8 cellular contexts compared by ENCODE assay signal in the genomic region with DNA sequence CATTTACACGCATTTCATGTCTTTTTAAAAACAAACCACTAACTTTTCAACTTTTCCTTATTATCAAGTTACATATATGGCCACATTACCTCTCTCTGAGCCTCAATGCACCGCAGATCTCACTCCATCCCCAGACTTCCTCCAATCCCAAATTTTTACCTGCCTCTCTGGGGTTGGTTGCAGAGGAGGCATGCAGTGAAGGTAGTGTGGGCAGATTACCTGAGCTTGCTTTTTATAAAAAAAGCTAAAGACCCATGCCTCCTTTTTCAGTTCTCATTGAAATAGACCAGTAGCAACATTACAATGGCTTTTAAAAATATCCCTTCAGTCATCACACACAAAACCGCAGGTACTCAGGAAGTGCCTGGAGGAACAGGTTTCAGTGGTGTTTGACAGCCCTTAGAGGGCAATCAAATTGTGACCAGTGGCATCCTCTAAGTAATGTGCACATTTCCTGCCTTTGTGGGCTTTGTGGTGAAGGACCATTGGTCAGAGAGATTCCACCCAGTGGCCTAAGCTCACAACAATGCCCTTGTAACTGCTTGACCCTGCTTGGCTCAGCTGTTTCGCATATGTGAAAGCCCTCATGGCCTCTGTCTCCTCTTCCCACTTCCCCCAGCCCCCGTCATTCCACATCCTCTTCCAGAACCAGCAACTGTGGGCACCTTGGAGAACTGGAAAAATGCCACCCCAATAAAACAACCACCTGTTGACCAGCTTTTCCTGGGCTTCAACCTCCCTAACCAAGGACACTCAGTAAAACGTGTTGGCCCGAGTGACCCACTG. TPM values are rescaled to one million over a fixed set of nuclear protein-coding genes. Genes with fewer than 3 reads are reported as not detected.
DNase-seq lines count a peak whose midpoint lies in the region; ATAC-seq and TF ChIP-seq lines count a peak whose summit lies in the region.

No MANE protein-coding gene starts in this region.

- H3K4me3 ChIP-seq in effector memory CD4-positive, alpha-beta T cell (ENCODE audit: insufficient read depth, low read depth, low read length, poor library complexity, severe bottlenecking) = no peak overlapping the region

- ATAC-seq in GM21447 (IDR thresholded peaks at IDR 0.05; ENCODE audit: unreplicated experiment) (peak; percentile 90), HG03558 (IDR thresholded peaks at IDR 0.05; ENCODE audit: extremely low read depth, unreplicated experiment) (peak; percentile 81), left colon (no peak)

- no peak overlapping the region for H3K27ac ChIP-seq in effector memory CD4-positive, alpha-beta T cell (ENCODE audit: insufficient read depth, low read length, poor library complexity, severe bottlenecking)

- peak; percentile 24 for DNase-seq in GM10248 (ENCODE audit: extremely low spot score)
- DNase-seq in dermis blood vessel endothelial cell = peak; percentile 76
- no peak for DNase-seq in left colon
- DNase-seq in effector memory CD4-positive, alpha-beta T cell = no peak
- no peak for DNase-seq in COLO829 (ENCODE audit: low spot score)
- DNase-seq in AG08396 (ENCODE audit: low spot score) = no peak

- TF ChIP-seq CTCF in GM10248 (IDR thresholded peaks at IDR 0.05; ENCODE audit: control extremely low read depth, extremely low read depth, low read depth, missing control alignments) = no peak

- no peaks in the 10 kb centered on the region for H3K36me3 ChIP-seq in effector memory CD4-positive, alpha-beta T cell (ENCODE audit: control insufficient read depth, insufficient read depth, low read length)

- CTCF ChIA-PET in GM10248 (lab: Yijun Ruan, JAX) = interaction anchor here (1.0 to 3.4 kb wide), 6 partner anchors 9 to 106 kb away, joined by 3 to 23 read pairs (median 4); no protein-coding TSS in a partner anchor

- no peaks in the 10 kb centered on the region for H3K4me1 ChIP-seq in effector memory CD4-positive, alpha-beta T cell (ENCODE audit: control insufficient read depth, insufficient read depth, low read length, poor library complexity, severe bottlenecking)

- intact Hi-C loops in left colon (cut with DNase I, micrococcal nuclease) = no loop called here

- H3K27me3 ChIP-seq in effector memory CD4-positive, alpha-beta T cell (replicated peaks; ENCODE audit: control insufficient read depth, insufficient read depth, low read length, poor library complexity, severe bottlenecking) = no peaks in the 10 kb centered on the region

- H3K9me3 ChIP-seq in effector memory CD4-positive, alpha-beta T cell (ENCODE audit: control insufficient read depth, low read length) = no peaks in the 10 kb centered on the region

- POLR2A ChIA-PET in GM10248 (lab: Yijun Ruan, JAX) = no interaction called here

RNA-seq across cellular contexts. Expression of gene IL17A, which starts 30.2 kb away (rescaled TPM):
- total RNA-seq in dermis blood vessel endothelial cell (not detected in 2 replicates), left colon (not detected)

Comparison
In these comparisons a context has a peak if more than half of its experiments do, and no peak if none do; other contexts are left out.
1. DNase-seq: peak in GM10248 (single experiment) and dermis blood vessel endothelial cell (single experiment); none in left colon (0 of 2), effector memory CD4-positive, alpha-beta T cell (0 of 3), COLO829 (single experiment) and AG08396 (single experiment).